15 cellular contexts compared by ENCODE assay signal in genomic region chr6:100693249-100693927, GRCh38.
"Had no signal": no experiment of that assay in that cellular context is flagged by ENCODE, and none has a peak within 500 bp of the region (broad histone marks: within the 10 kb centered on the region; RNA-seq: fewer than 3 reads in every experiment).

No MANE protein-coding gene starts in this region.

- ATAC-seq: activated T-helper 17 cell treated with anti-CD3 and anti-CD28 coated beads, Interleukin-2, amount 50 U/mL, for 72 hours; foreskin keratinocyte; left colon; natural killer cell treated with Interleukin-12 subunit alpha and Interleukin-12 subunit beta and Interleukin-15 and Interleukin-18, amount 100 ng/mL, for 72 hours; stimulated activated naive B cell treated with anti-CD40 and anti-IgM and Interleukin-4, amounts not matched to agents 10 μg/mL and 1 μg/mL and 100 μg/mL, for 72 hours; upper lobe of right lung; WTC11 had no signal

- DNase-seq: activated naive CD4-positive, alpha-beta T cell treated with Interleukin-2 at 50 U/mL for 16 hours; activated naive CD8-positive, alpha-beta T cell treated with anti-CD3 and anti-CD28 coated beads for 36 hours; activated T-cell treated with anti-CD3 and anti-CD28 coated beads, Interleukin-2, amount 50 U/mL, for 24 hours; central memory CD4-positive, alpha-beta T cell; effector memory CD4-positive, alpha-beta T cell; foreskin keratinocyte; left colon; retina; sigmoid colon; stimulated activated CD4-positive, alpha-beta T cell treated with anti-CD3 and anti-CD28 coated beads, Interleukin-15, amount 100 ng/mL, for 24 hours; stimulated activated naive B cell treated with anti-CD40 and anti-IgM and Interleukin-4, amounts not matched to agents 10 μg/mL and 1 μg/mL and 100 μg/mL, for 72 hours; upper lobe of right lung had no signal
